ENCODE assay signal across 23 cellular contexts in genomic region chrX:63058204-63058603, GRCh38.
A peak's percentile ranks its signal among the peaks of the same experiment; 100 is the strongest.
DNase-seq lines count a peak whose midpoint lies in the region; ATAC-seq, FAIRE-seq and TF ChIP-seq lines count a peak whose summit lies in the region.
"Had no signal": no experiment of that assay in that cellular context is flagged by ENCODE, and none has a peak within 500 bp of the region (broad histone marks: within the 10 kb centered on the region; RNA-seq: fewer than 3 reads in every experiment).

No MANE protein-coding gene starts in this region.

- ATAC-seq in GM18868 (IDR thresholded peaks at IDR 0.05; ENCODE audit: unreplicated experiment) (peak; percentile 89), GM12878 (peak; percentile 92), HG03571 (IDR thresholded peaks at IDR 0.05; ENCODE audit: unreplicated experiment) (no peak), HG02588 (IDR thresholded peaks at IDR 0.05; ENCODE audit: unreplicated experiment) (no peak)

- H3K27me3 ChIP-seq in GM12878 (replicated peaks in 1 of 2; ENCODE audit: control insufficient read depth in 2 of 2, insufficient read depth in 2 of 2, low read length in 1 of 2): no peaks in the 10 kb centered on the region
- H3K27me3 ChIP-seq: BE2C, BLaER1 had no signal

- TF ChIP-seq POLR2A in GM12891 (IDR thresholded peaks at IDR 0.05; ENCODE audit: low read depth, low read length) (no peak), GM12878 (IDR thresholded peaks at IDR 0.05; ENCODE audit: low read depth, low read length) (no peak)

- in situ Hi-C loops in GM12878 (cut with MboI): no loop called here

- H3K4me2 ChIP-seq in GM12878 (ENCODE audit: control insufficient read depth, insufficient read depth): no peak overlapping the region
- H3K4me2 ChIP-seq: BLaER1 had no signal

- no peaks in the 10 kb centered on the region for H4K20me1 ChIP-seq in GM12878 (ENCODE audit: control insufficient read depth, insufficient read depth)
- H4K20me1 ChIP-seq: BLaER1 had no signal

- no peak for TF ChIP-seq CTCF in GM12878 (IDR thresholded peaks at IDR 0.05 in 2 of 3, conservative IDR thresholded peaks at IDR 0.05 in 1 of 3; ENCODE audit: control insufficient read depth in 2 of 3, extremely low read depth in 1 of 3, insufficient read depth in 1 of 3, low read depth in 3 of 3, low read length in 3 of 3)

- TF ChIP-seq RAD21 in GM12878 (IDR thresholded peaks at IDR 0.05; ENCODE audit: insufficient read depth, low read depth, low read length): no peak

- TF ChIP-seq EP300 in GM12878 (IDR thresholded peaks at IDR 0.05; ENCODE audit: borderline replicate concordance in 1 of 2, control insufficient read depth in 1 of 2, low read depth in 2 of 2, low read length in 2 of 2): 0 out of 4 replicates have a peak, but pooled peaks of 1 of the 2 experiments have one; percentile 27

- H2AFZ ChIP-seq in GM12878 (ENCODE audit: control insufficient read depth, low read depth, low read length): no peak overlapping the region

- RAD21 ChIA-PET in GM12878 (lab: Charles Lee; ENCODE audit: unreplicated experiment): no interaction called here

- no peaks in the 10 kb centered on the region for H3K36me3 ChIP-seq in GM12878 (ENCODE audit: control insufficient read depth in 2 of 2, insufficient read depth in 2 of 2, low read length in 1 of 2)
- H3K36me3 ChIP-seq: BE2C, BLaER1 had no signal

- SMC1A ChIA-PET in GM12878 (lab: Charles Lee; ENCODE audit: uncharacterized antibody, unreplicated experiment): no interaction called here

- H3K9me3 ChIP-seq in GM12878 (replicated peaks; ENCODE audit: control insufficient read depth, insufficient read depth, low read length): no peaks in the 10 kb centered on the region; the same call in none of the 3 replicates
- H3K9me3 ChIP-seq: BE2C had no signal

- no peak overlapping the region for H3K9ac ChIP-seq in GM12878 (ENCODE audit: control insufficient read depth, insufficient read depth, low read length)
- H3K9ac ChIP-seq: BLaER1 had no signal

- intact Hi-C loops in GM12878 (cut with micrococcal nuclease; ENCODE audit: unreplicated experiment): no loop called here

- H3K27ac ChIP-seq in GM12878 (ENCODE audit: control insufficient read depth, insufficient read depth): no peak overlapping the region
- H3K27ac ChIP-seq: BLaER1 had no signal

- BruUV-seq in GM12878 (replicated peaks; lab: Mats Ljungman, UMichigan): no TSS peak

- POLR2A ChIA-PET in GM12878 (lab: Charles Lee): interaction anchor here (1.5 kb wide), 1 partner anchor 43 kb away, joined by 3 read pairs; no protein-coding TSS in a partner anchor

- H3K4me3 ChIP-seq in GM12878: no peak overlapping the region
- H3K4me3 ChIP-seq: BLaER1 had no signal

- H3K79me2 ChIP-seq in GM12878 (ENCODE audit: control insufficient read depth, insufficient read depth, low read length): no peaks in the 10 kb centered on the region

- DNase-seq in GM12891 (ENCODE audit: insufficient read length, low spot score) (no peak), GM12878 (ENCODE audit: low read depth, low spot score) (peak; percentile 8), cerebellar cortex (ENCODE audit: low spot score) (no peak)
- DNase-seq: 8988T; ACHN; BE2C; C1 segment of cervical spinal cord; CD4-positive, alpha-beta memory T cell; CD4-positive, CD25-positive, alpha-beta regulatory T cell; CD8-positive, alpha-beta memory T cell; COR-L47; DMS 273 treated with DMSO at 0.1 percent for 48 hours; DMS153; DMS53; DMS79; DND-41; EL; GDM1 had no signal

- FAIRE-seq in GM12891 (lab: Jason Lieb, UNC): no peak
- FAIRE-seq in GM12878 (lab: Jason Lieb, UNC): no peak
- FAIRE-seq: A204.1 had no signal

- WGBS in GM12878 (ENCODE audit: insufficient coverage, insufficient replicate concordance, low lambda C conversion rate, missing lambda C conversion rate): 0% methylated on average over 2 of the region's 2 CpGs

- H3K4me1 ChIP-seq in GM12878 (ENCODE audit: control insufficient read depth, insufficient read depth, low read length): no peaks in the 10 kb centered on the region
- H3K4me1 ChIP-seq: BE2C, BLaER1 had no signal

- CTCF ChIA-PET in GM12878 (lab: Yijun Ruan, JAX): interaction anchor here (3.4 kb wide), 1 partner anchor 8 kb away, joined by 12 read pairs; no protein-coding TSS in a partner anchor

TF ChIP-seq in GM12891, 5 proteins besides CTCF, POLR2A, EP300 and RAD21:
- TF ChIP-seq TAF1 (IDR thresholded peaks at IDR 0.05; ENCODE audit: low read depth, low read length) (no peak), POU2F2 (IDR thresholded peaks at IDR 0.05; ENCODE audit: low read depth, low read length) (no peak), SPI1 (IDR thresholded peaks at IDR 0.05; ENCODE audit: low read depth, low read length) (peak; percentile 54; the same call in 1 of the 2 replicates)

TF ChIP-seq in GM12878, 131 proteins besides CTCF, POLR2A, EP300 and RAD21:
- no peak for TF ChIP-seq ZBED1 (IDR thresholded peaks at IDR 0.05; ENCODE audit: borderline replicate concordance)
- peak; percentile 22; the same call in 1 of the 2 replicates for TF ChIP-seq NFIC (IDR thresholded peaks at IDR 0.05; ENCODE audit: low read depth, low read length)
- TF ChIP-seq BHLHE40 (IDR thresholded peaks at IDR 0.05; ENCODE audit: borderline replicate concordance in 1 of 2, low read depth in 2 of 2, low read length in 1 of 2): 0 out of 4 replicates have a peak, but pooled peaks of 1 of the 2 experiments have one; percentile 26
- TF ChIP-seq SPI1 (IDR thresholded peaks at IDR 0.05; ENCODE audit: borderline replicate concordance, insufficient read depth, low read depth, low read length): peak; percentile 87; the same call in 1 of the 2 replicates
- TF ChIP-seq RUNX3 (IDR thresholded peaks at IDR 0.05; ENCODE audit: low read length): 0 out of 2 replicates have a peak, but pooled peaks have one; percentile 15
- no peak for TF ChIP-seq E4F1 (IDR thresholded peaks at IDR 0.05; ENCODE audit: borderline replicate concordance, partially characterized antibody)
- peak; percentile 41; the same call in 1 of the 2 replicates for TF ChIP-seq TCF12 (IDR thresholded peaks at IDR 0.05; ENCODE audit: low read depth, low read length)

Comparison
In these comparisons a context has a peak if more than half of its experiments do, and no peak if none do; other contexts are left out.
1. ATAC-seq: peak in GM18868 (single experiment) and GM12878 (single experiment); none in HG03571 (single experiment) and HG02588 (single experiment).